18 cellular contexts compared by ENCODE assay signal in genomic region chr5:11048760-11049159, GRCh38.
A peak's percentile ranks its signal among the peaks of the same experiment; 100 is the strongest.
DNase-seq lines count a peak whose midpoint lies in the region; ATAC-seq and TF ChIP-seq lines count a peak whose summit lies in the region.
"Had no signal": no experiment of that assay in that cellular context is flagged by ENCODE, and none has a peak within 500 bp of the region (broad histone marks: within the 10 kb centered on the region; RNA-seq: fewer than 3 reads in every experiment).

No MANE protein-coding gene starts in this region.

- H3K4me1 ChIP-seq in OCI-LY7 (ENCODE audit: insufficient read depth, low read length, poor library complexity, severe bottlenecking): no peaks in the 10 kb centered on the region
- no peaks in the 10 kb centered on the region for H3K4me1 ChIP-seq in gastrocnemius medialis
- H3K4me1 ChIP-seq: lower lobe of right lung, Peyer's patch, testis had no signal

- H3K4me3 ChIP-seq in OCI-LY7 (ENCODE audit: low read depth, low read length, poor library complexity, severe bottlenecking) (no peak overlapping the region), foreskin fibroblast (ENCODE audit: low read depth in 1 of 2, low read length in 2 of 2) (no peak overlapping the region), gastrocnemius medialis (no peak overlapping the region)
- H3K4me3 ChIP-seq: lower lobe of right lung, Peyer's patch, smooth muscle cell, testis had no signal

- H3K27ac ChIP-seq in OCI-LY7 (ENCODE audit: low read depth, low read length, poor library complexity, severe bottlenecking): no peak overlapping the region
- H3K27ac ChIP-seq in gastrocnemius medialis: no peak overlapping the region
- H3K27ac ChIP-seq: lower lobe of right lung, Peyer's patch, testis had no signal

- no TSS peak for BruUV-seq in OCI-LY7 (replicated peaks; lab: Mats Ljungman, UMichigan)

- DNase-seq in GDM1 (lab: John Stamatoyannopoulos, UW) (peak; percentile 5), OCI-LY7 (ENCODE audit: low spot score) (peak; percentile 1), foreskin fibroblast (no peak), CD14-positive monocyte (ENCODE audit: low spot score) (no peak), cardiac septum (ENCODE audit: low spot score) (no peak), gastrocnemius medialis (no peak)
- DNase-seq: activated CD8-positive, alpha-beta memory T cell treated with anti-CD3 and anti-CD28 coated beads, Interleukin-2, amount 10 ng/mL, durations not matched to agents 7 days and 5 days; hippocampal formation; lower lobe of right lung; NCI-H2171; nephron progenitor cell; Peyer's patch; T-helper 9 cell; testis had no signal

- H3K27me3 Mint-ChIP-seq in CD14-positive monocyte (ENCODE audit: low read depth in 3 of 3): peaks cover 0 to 3% (median 2%) of the 10 kb centered on the region in 3 donors
- H3K27me3 Mint-ChIP-seq: activated CD8-positive, alpha-beta memory T cell treated with anti-CD3 and anti-CD28 coated beads, Interleukin-2, amount 10 ng/mL, durations not matched to agents 7 days and 5 days had no signal

- no peaks in the 10 kb centered on the region for H3K27me3 ChIP-seq in gastrocnemius medialis
- H3K27me3 ChIP-seq: Peyer's patch, testis had no signal

- H3K9me3 ChIP-seq in OCI-LY7 (ENCODE audit: low read length): no peaks in the 10 kb centered on the region
- no peaks in the 10 kb centered on the region for H3K9me3 ChIP-seq in gastrocnemius medialis
- H3K9me3 ChIP-seq: lower lobe of right lung, Peyer's patch, testis had no signal

- H3K9me2 ChIP-seq in OCI-LY7 (ENCODE audit: insufficient read depth, low read length): no peaks in the 10 kb centered on the region

- POLR2A ChIA-PET in OCI-LY7 (lab: Charles Lee): interaction anchor here (0.5 kb wide), 1 partner anchor 289 kb away, joined by 3 read pairs; no protein-coding TSS in a partner anchor

- no peak overlapping the region for H3K4me3 Mint-ChIP-seq in CD14-positive monocyte
- H3K4me3 Mint-ChIP-seq: activated CD8-positive, alpha-beta memory T cell treated with anti-CD3 and anti-CD28 coated beads, Interleukin-2, amount 10 ng/mL, durations not matched to agents 7 days and 5 days; nephron progenitor cell had no signal

- no peak overlapping the region for H3K4me2 ChIP-seq in OCI-LY7 (ENCODE audit: low read length)
- H3K4me2 ChIP-seq: smooth muscle cell had no signal

- H3K36me3 Mint-ChIP-seq in CD14-positive monocyte: no peaks in the 10 kb centered on the region
- H3K36me3 Mint-ChIP-seq: activated CD8-positive, alpha-beta memory T cell treated with anti-CD3 and anti-CD28 coated beads, Interleukin-2, amount 10 ng/mL, durations not matched to agents 7 days and 5 days; activated naive CD4-positive, alpha-beta T cell treated with anti-CD3 and anti-CD28 coated beads, Interleukin-2, amount 50 U/mL, for 72 hours had no signal

- H3K36me3 ChIP-seq in OCI-LY7 (ENCODE audit: insufficient read depth, low read length) (no peaks in the 10 kb centered on the region), gastrocnemius medialis (no peaks in the 10 kb centered on the region)
- H3K36me3 ChIP-seq: lower lobe of right lung, Peyer's patch had no signal

- in situ Hi-C loops in gastrocnemius medialis (cut with MboI; ENCODE audit: low sequenced_read_pairs in 4 of 4): no loop called here

- CTCF ChIA-PET in OCI-LY7 (lab: Charles Lee; ENCODE audit: unreplicated experiment): no interaction called here

- intact Hi-C loops in OCI-LY7 (cut with micrococcal nuclease; ENCODE audit: unreplicated experiment) (no loop called here), CD14-positive monocyte (cut with micrococcal nuclease) (no loop called here), cardiac septum (cut with DNase I) (no loop called here), gastrocnemius medialis (cut with DNase I; ENCODE audit: low total_unique reads) (no loop called here)

- H2AFZ ChIP-seq in OCI-LY7 (ENCODE audit: low read length): no peak overlapping the region

- H3K4me1 Mint-ChIP-seq in CD14-positive monocyte: peaks cover 4% of the 10 kb centered on the region
- H3K4me1 Mint-ChIP-seq: activated CD8-positive, alpha-beta memory T cell treated with anti-CD3 and anti-CD28 coated beads, Interleukin-2, amount 10 ng/mL, durations not matched to agents 7 days and 5 days had no signal

- H3K79me2 ChIP-seq in OCI-LY7 (ENCODE audit: insufficient read depth, low read depth, low read length): no peaks in the 10 kb centered on the region

- H3K27ac Mint-ChIP-seq in CD14-positive monocyte: no peak overlapping the region
- H3K27ac Mint-ChIP-seq: activated CD8-positive, alpha-beta memory T cell treated with anti-CD3 and anti-CD28 coated beads, Interleukin-2, amount 10 ng/mL, durations not matched to agents 7 days and 5 days; activated naive CD4-positive, alpha-beta T cell treated with anti-CD3 and anti-CD28 coated beads, Interleukin-2, amount 50 U/mL, for 72 hours; nephron progenitor cell had no signal

- peak; percentile 57 for TF ChIP-seq CTCF in OCI-LY7 (conservative IDR thresholded peaks at IDR 0.05; ENCODE audit: low read length)
- TF ChIP-seq CTCF in foreskin fibroblast (IDR thresholded peaks at IDR 0.05; ENCODE audit: low read depth, low read length): peak; percentile 4
- TF ChIP-seq CTCF in CD14-positive monocyte (IDR thresholded peaks at IDR 0.05): no peak
- no peak for TF ChIP-seq CTCF in gastrocnemius medialis (IDR thresholded peaks at IDR 0.05 in 4 of 5, conservative IDR thresholded peaks at IDR 0.05 in 1 of 5)

- no peaks in the 10 kb centered on the region for H4K20me1 ChIP-seq in OCI-LY7 (ENCODE audit: insufficient read depth, low read length)

- H3K9me3 Mint-ChIP-seq in CD14-positive monocyte: peaks cover 0 to 3% (median 0%) of the 10 kb centered on the region in 7 donors
- H3K9me3 Mint-ChIP-seq: activated naive CD4-positive, alpha-beta T cell treated with anti-CD3 and anti-CD28 coated beads, Interleukin-2, amount 50 U/mL, for 72 hours; nephron progenitor cell had no signal

- ATAC-seq in GM19324 (IDR thresholded peaks at IDR 0.05; ENCODE audit: low FRiP score, unreplicated experiment) (peak; percentile 60), HG02588 (IDR thresholded peaks at IDR 0.05; ENCODE audit: unreplicated experiment) (no peak), gastrocnemius medialis (no peak)
- ATAC-seq: activated CD8-positive, alpha-beta memory T cell treated with anti-CD3 and anti-CD28 coated beads, Interleukin-2, amount 10 ng/mL, durations not matched to agents 7 days and 5 days; activated naive CD4-positive, alpha-beta T cell treated with anti-CD3 and anti-CD28 coated beads, Interleukin-2, amount 50 U/mL, for 72 hours; lower lobe of right lung had no signal

- no peak for TF ChIP-seq POLR2A in gastrocnemius medialis (IDR thresholded peaks at IDR 0.05)

Comparison
In these comparisons a context has a peak if more than half of its experiments do, and no peak if none do; other contexts are left out.
1. DNase-seq: peak in GDM1 (single experiment) and OCI-LY7 (single experiment); none in foreskin fibroblast (0 of 2), CD14-positive monocyte (single experiment), cardiac septum (single experiment) and gastrocnemius medialis (0 of 2).
2. CTCF ChIP-seq: peak in OCI-LY7 (single experiment) and foreskin fibroblast (single experiment); none in CD14-positive monocyte (single experiment) and gastrocnemius medialis (0 of 5).